In genomic region chr11:35525501-35526175, GRCh38 we compare ENCODE assay signal across 8 cellular contexts. TPM values are rescaled to one million over a fixed set of nuclear protein-coding genes. Genes with fewer than 3 reads are reported as not detected.
A peak's percentile ranks its signal among the peaks of the same experiment; 100 is the strongest.
DNase-seq lines count a peak whose midpoint lies in the region; ATAC-seq and TF ChIP-seq lines count a peak whose summit lies in the region.

Gene PAMR1 (minus strand): TSS chr11:35525616. CDS start chr11:35525585, 31 bp downstream.

- H3K27me3 Mint-ChIP-seq in mesothelial cell of epicardium (ENCODE audit: low read depth) = peaks cover 7% of the 10 kb centered on the region

- peak within 1 kb of the TSS; percentile 72 for H3K4me3 Mint-ChIP-seq in mesothelial cell of epicardium

- no peaks in the 10 kb centered on the region for H3K4me1 ChIP-seq in endocrine pancreas (ENCODE audit: control insufficient read depth, insufficient read depth, low read length)

- TF ChIP-seq CTCF in mesothelial cell of epicardium (IDR thresholded peaks at IDR 0.05; ENCODE audit: unreplicated experiment) = no peak

- ATAC-seq in GM18502 (IDR thresholded peaks at IDR 0.05; ENCODE audit: poor library complexity, unreplicated experiment) = no peak

- no peaks in the 10 kb centered on the region for H3K27me3 ChIP-seq in endocrine pancreas (ENCODE audit: control insufficient read depth, insufficient read depth, low read length)

- no peaks in the 10 kb centered on the region for H3K9me3 ChIP-seq in endocrine pancreas (ENCODE audit: control insufficient read depth, low read length)

- peak within 1 kb of the TSS; percentile 24 for H3K9ac ChIP-seq in endocrine pancreas (ENCODE audit: control insufficient read depth, insufficient read depth, low read length)

- no peaks in the 10 kb centered on the region for H3K36me3 ChIP-seq in endocrine pancreas (ENCODE audit: control insufficient read depth, insufficient read depth, low read length)

- peaks cover 6% of the 10 kb centered on the region for H3K9me3 Mint-ChIP-seq in mesothelial cell of epicardium

- H3K36me3 Mint-ChIP-seq in mesothelial cell of epicardium = no peaks in the 10 kb centered on the region

- DNase-seq in EH (ENCODE audit: low read depth) = peak; percentile 82
- DNase-seq in NCI-H146 (lab: John Stamatoyannopoulos, UW) = peak; percentile 38
- peak; percentile 46 to 69 for DNase-seq in mesothelial cell of epicardium (ENCODE audit: low spot score in 2 of 2, unreplicated experiment in 2 of 2)
- DNase-seq in NOMO-1 (lab: John Stamatoyannopoulos, UW; ENCODE audit: unreplicated experiment in 2 of 2) = no peak
- no peak for DNase-seq in NCI-H446 (lab: John Stamatoyannopoulos, UW)
- no peak for DNase-seq in SW 1271 (lab: John Stamatoyannopoulos, UW)

- H3K4me1 Mint-ChIP-seq in mesothelial cell of epicardium = peaks cover 44% of the 10 kb centered on the region

- H3K27ac Mint-ChIP-seq in mesothelial cell of epicardium = peak within 1 kb of the TSS; percentile 66

- no peak within 1 kb of the TSS for H3K4me3 ChIP-seq in endocrine pancreas (ENCODE audit: control insufficient read depth, insufficient read depth, low read length)

RNA-seq across cellular contexts. Expression of gene PAMR1, which starts in this region (rescaled TPM):
- total RNA-seq in mesothelial cell of epicardium = 38.3 to 44.8 TPM (median 43.5 TPM) in 3 replicates

Comparison
In these comparisons a context has a peak if more than half of its experiments do, and no peak if none do; other contexts are left out.
1. DNase-seq: peak in EH (single experiment), NCI-H146 (single experiment) and mesothelial cell of epicardium (2 of 2); none in NOMO-1 (0 of 2), NCI-H446 (0 of 2) and SW 1271 (0 of 2).